ENCODE assay signal across 8 cellular contexts in the genomic region with DNA sequence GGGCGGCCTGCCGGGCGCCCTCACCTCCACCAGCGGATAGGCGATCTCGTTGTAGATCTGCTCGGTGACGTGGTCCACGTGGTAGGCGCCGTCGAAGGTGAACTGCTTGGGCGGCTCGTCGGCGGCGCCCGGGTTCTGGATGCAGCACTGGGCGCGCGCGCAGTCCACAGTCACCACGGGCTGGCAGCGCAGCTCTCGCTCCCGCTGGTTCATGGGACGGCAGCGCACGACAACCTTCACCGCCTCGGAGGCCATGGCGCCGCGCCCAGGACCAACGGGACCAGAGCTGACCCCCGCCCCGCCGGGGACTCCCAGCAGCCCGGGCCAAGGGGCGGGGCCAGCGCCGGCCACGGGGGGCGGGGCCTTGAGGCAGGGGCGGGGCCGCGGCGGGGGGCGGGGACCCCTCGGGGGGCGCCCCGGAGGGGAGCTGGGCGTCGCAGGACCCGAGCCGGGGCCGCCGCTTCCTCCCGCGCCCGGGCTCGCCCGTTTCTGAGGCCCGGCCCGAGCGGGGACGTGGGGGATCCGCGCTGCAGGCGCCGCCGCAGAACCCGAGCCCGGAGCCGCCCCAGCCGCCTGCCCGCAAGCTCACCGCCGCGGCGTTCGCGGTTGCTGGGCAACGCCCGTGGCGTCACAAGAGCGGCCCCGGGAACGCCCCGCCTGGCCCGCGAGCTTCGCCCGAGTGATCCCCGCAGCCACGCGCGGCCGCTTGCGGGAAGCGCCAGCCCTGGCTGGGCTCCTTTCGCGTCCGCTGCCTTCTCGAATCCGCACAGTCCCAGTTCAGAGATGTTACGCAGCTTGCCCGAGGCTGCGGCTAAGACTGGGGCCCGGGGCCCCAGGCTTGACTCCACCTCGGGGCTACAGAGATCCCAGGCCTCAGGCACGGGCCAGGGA. TPM values are rescaled to one million over a fixed set of nuclear protein-coding genes. Genes with fewer than 3 reads are reported as not detected.
A peak's percentile ranks its signal among the peaks of the same experiment; 100 is the strongest.
DNase-seq lines count a peak whose midpoint lies in the region; TF ChIP-seq lines count a peak whose summit lies in the region.

A gene (minus strand): TSS at position 556 of the 891 bp plus-strand sequence. CDS start 301 bp downstream, at position 255.

- peak; percentile 29 for DNase-seq in GDM1 (lab: John Stamatoyannopoulos, UW)
- peak; percentile 56 for DNase-seq in NCI-H1105 (lab: John Stamatoyannopoulos, UW)
- peak; percentile 69 for DNase-seq in activated CD4-positive, alpha-beta T cell treated with anti-CD3 and anti-CD28 coated beads for 48 hours
- DNase-seq in coronary artery (ENCODE audit: low spot score) = no peak
- peak; percentile 93 for DNase-seq in left kidney (ENCODE audit: low read depth, low spot score)
- peak; percentile 41 to 56 for DNase-seq in stimulated activated CD4-positive, alpha-beta T cell treated with anti-CD3 and anti-CD28 coated beads, Interleukin-2, amount 100 ng/mL, for 48 hours
- DNase-seq in pons (ENCODE audit: low spot score) = no peak
- DNase-seq in ureter (ENCODE audit: low spot score) = no peak

- H3K27ac ChIP-seq in coronary artery = no peak within 1 kb of the TSS

- no peak for TF ChIP-seq CTCF in coronary artery (IDR thresholded peaks at IDR 0.05)

- peak within 1 kb of the TSS; percentile 74 for H3K4me3 ChIP-seq in coronary artery

RNA-seq across cellular contexts. Expression of the gene that starts here (rescaled TPM):
- 2.2 TPM for total RNA-seq in ureter

Comparison
In these comparisons a context has a peak if more than half of its experiments do, and no peak if none do; other contexts are left out.
1. DNase-seq: peak in GDM1 (single experiment), NCI-H1105 (single experiment), activated CD4-positive, alpha-beta T cell treated with anti-CD3 and anti-CD28 coated beads for 48 hours (single experiment), left kidney (single experiment) and stimulated activated CD4-positive, alpha-beta T cell treated with anti-CD3 and anti-CD28 coated beads, Interleukin-2, amount 100 ng/mL, for 48 hours (2 of 2); none in coronary artery (single experiment), pons (single experiment) and ureter (single experiment).